In genomic region chr7:44258865-44259546, GRCh38 we compare ENCODE assay signal across 1 cellular context.
TF ChIP-seq lines count a peak whose summit lies in the region.

No MANE protein-coding gene starts in this region.

TF ChIP-seq in IMR-90, 13 proteins besides CTCF, POLR2A, EP300 and RAD21 (continued from another document):
- TF ChIP-seq, protein P1, sequence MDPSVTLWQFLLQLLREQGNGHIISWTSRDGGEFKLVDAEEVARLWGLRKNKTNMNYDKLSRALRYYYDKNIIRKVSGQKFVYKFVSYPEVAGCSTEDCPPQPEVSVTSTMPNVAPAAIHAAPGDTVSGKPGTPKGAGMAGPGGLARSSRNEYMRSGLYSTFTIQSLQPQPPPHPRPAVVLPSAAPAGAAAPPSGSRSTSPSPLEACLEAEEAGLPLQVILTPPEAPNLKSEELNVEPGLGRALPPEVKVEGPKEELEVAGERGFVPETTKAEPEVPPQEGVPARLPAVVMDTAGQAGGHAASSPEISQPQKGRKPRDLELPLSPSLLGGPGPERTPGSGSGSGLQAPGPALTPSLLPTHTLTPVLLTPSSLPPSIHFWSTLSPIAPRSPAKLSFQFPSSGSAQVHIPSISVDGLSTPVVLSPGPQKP (IDR thresholded peaks at IDR 0.05; ENCODE audit: borderline replicate concordance, low read depth, low read length) = no peak
- no peak for TF ChIP-seq SMC3 (IDR thresholded peaks at IDR 0.05; ENCODE audit: low read depth, low read length)
- TF ChIP-seq RCOR1 (IDR thresholded peaks at IDR 0.05; ENCODE audit: insufficient replicate concordance, low read length) = no peak
- TF ChIP-seq CHD1 (IDR thresholded peaks at IDR 0.05; ENCODE audit: low read depth, low read length) = no peak
- TF ChIP-seq NFE2L2 (IDR thresholded peaks at IDR 0.05; ENCODE audit: low read depth, low read length) = no peak
- no peak for TF ChIP-seq CEBPB (IDR thresholded peaks at IDR 0.05; ENCODE audit: low read depth, low read length)
TF ChIP-seq in IMR-90: peak in this region for 0.
